ENCODE assay signal across 8 cellular contexts in the genomic region with DNA sequence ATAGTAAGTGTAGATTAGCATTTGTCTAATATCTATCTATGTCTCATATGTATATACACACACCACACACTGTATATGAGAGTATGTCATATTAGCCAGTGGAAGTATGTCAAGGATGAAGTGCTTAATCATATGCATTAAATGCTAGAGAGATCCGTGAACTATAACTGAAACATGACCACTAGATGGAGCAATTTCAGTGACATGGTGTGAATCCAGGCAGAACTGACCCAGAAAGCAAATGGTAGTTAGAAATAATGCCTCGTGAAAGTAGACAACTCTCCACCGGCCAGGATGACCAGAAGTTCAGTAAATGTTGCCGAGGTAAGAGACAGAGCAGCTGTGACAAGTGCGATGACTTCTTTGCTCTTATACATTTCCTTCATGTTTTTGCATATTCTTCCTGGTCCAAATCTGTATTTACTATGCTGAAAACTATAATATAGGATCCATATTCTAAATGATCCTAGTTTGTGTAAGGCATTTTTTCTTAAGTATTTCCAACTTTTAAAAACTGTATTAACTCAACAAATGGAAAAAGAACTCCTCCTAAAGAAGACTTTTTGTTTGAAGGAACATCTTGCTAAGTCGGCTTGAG. TPM values are rescaled to one million over a fixed set of nuclear protein-coding genes. Genes with fewer than 3 reads are reported as not detected.
DNase-seq lines count a peak whose midpoint lies in the region; ATAC-seq, FAIRE-seq and TF ChIP-seq lines count a peak whose summit lies in the region.
"Not testable (repeated sequence)": the region's sequence is repeated elsewhere in the genome, so short reads cannot be mapped to it uniquely, and the experiment has no call there.

No MANE protein-coding gene starts in this region.

- H3K4me3 ChIP-seq in Panc1 (ENCODE audit: low read depth in 2 of 2, low read length in 2 of 2); astrocyte (ENCODE audit: insufficient read depth, low read depth, low read length); osteoblast (ENCODE audit: insufficient read depth, low read length): not testable (repeated sequence)

- not testable (repeated sequence) for H3K4me3 Mint-ChIP-seq in astrocyte (ENCODE audit: unreplicated experiment); glutamatergic neuron (ENCODE audit: unreplicated experiment)

- not testable (repeated sequence) for H3K4me2 ChIP-seq in astrocyte (ENCODE audit: low read length); osteoblast (ENCODE audit: insufficient read depth, low read length)

- BruUV-seq in Panc1 (replicated peaks; lab: Mats Ljungman, UMichigan): not testable (repeated sequence)

- in situ Hi-C loops in Panc1 (cut with HindIII; ENCODE audit: low pct_unique_long_range_greater_than_20kb, low sequenced_read_pairs): not testable (repeated sequence)

- not testable (repeated sequence) for H3K4me1 ChIP-seq in Panc1 (ENCODE audit: control insufficient read depth, insufficient read depth, low read length); astrocyte (ENCODE audit: insufficient read depth, low read length); osteoblast (ENCODE audit: insufficient read depth, low read length)

- not testable (repeated sequence) for H3K36me3 ChIP-seq in Panc1 (ENCODE audit: control insufficient read depth, insufficient read depth, low read length); astrocyte (ENCODE audit: insufficient read depth, low read length); osteoblast (ENCODE audit: insufficient read depth, low read length)

- H3K9me3 ChIP-seq in Panc1 (ENCODE audit: control insufficient read depth, insufficient read depth, low read depth, low read length); astrocyte (ENCODE audit: insufficient read depth, low read depth, low read length); osteoblast (ENCODE audit: low read depth, low read length): not testable (repeated sequence)

- FAIRE-seq in astrocyte (lab: Jason Lieb, UNC): peak; percentile 100

- intact Hi-C loops in Panc1 (cut with micrococcal nuclease; ENCODE audit: unreplicated experiment): loop anchor here (5.0 kb wide), 1 partner anchor 198 kb away; no protein-coding TSS in a partner anchor

- TF ChIP-seq CTCF in LNCAP (IDR thresholded peaks at IDR 0.05) (peak; percentile 55), Panc1 (IDR thresholded peaks at IDR 0.05) (peak; percentile 69), astrocyte (IDR thresholded peaks at IDR 0.05; ENCODE audit: insufficient read depth, low read depth, low read length) (peak; percentile 54), glutamatergic neuron (IDR thresholded peaks at IDR 0.05; ENCODE audit: partially characterized antibody, unreplicated experiment) (peak; percentile 65), osteoblast (IDR thresholded peaks at IDR 0.05; ENCODE audit: extremely low read depth, low read depth, low read length) (peak; percentile 57)

- H4K20me1 ChIP-seq in astrocyte (ENCODE audit: insufficient read depth, low read length); osteoblast (ENCODE audit: insufficient read depth, low read length): not testable (repeated sequence)

- H3K27me3 ChIP-seq in Panc1 (ENCODE audit: control insufficient read depth, insufficient read depth, low read length); astrocyte (ENCODE audit: insufficient read depth, low read length); osteoblast (ENCODE audit: insufficient read depth, low read length): not testable (repeated sequence)

- not testable (repeated sequence) for H3K27ac ChIP-seq in Panc1 (ENCODE audit: low read length); astrocyte (ENCODE audit: low read depth, low read length); osteoblast (ENCODE audit: low read depth, low read length)

- H3K9me3 Mint-ChIP-seq in astrocyte (ENCODE audit: unreplicated experiment); glutamatergic neuron (ENCODE audit: unreplicated experiment): not testable (repeated sequence)

- POLR2A ChIA-PET in Panc1 (lab: Charles Lee): not testable (repeated sequence)

- H2AFZ ChIP-seq in astrocyte (ENCODE audit: low read depth, low read length); osteoblast (ENCODE audit: low read length): not testable (repeated sequence)

- not testable (repeated sequence) for H3K4me1 Mint-ChIP-seq in astrocyte (ENCODE audit: low read depth, unreplicated experiment); glutamatergic neuron (ENCODE audit: low read depth, unreplicated experiment)

- H3K27me3 Mint-ChIP-seq in astrocyte (ENCODE audit: low read depth, unreplicated experiment); glutamatergic neuron (ENCODE audit: unreplicated experiment): not testable (repeated sequence)

- DNase-seq in AML-193 (lab: John Stamatoyannopoulos, UW): peak; percentile 69 to 73
- not testable (repeated sequence) for DNase-seq in Panc1 (ENCODE audit: low read depth, low spot score); glutamatergic neuron; osteoblast (ENCODE audit: insufficient read length, low spot score, missing footprints)
- peak; percentile 14 for DNase-seq in astrocyte (ENCODE audit: low read depth)

- not testable (repeated sequence) for H3K79me2 ChIP-seq in astrocyte (ENCODE audit: insufficient read depth, low read length); osteoblast (ENCODE audit: insufficient read depth, low read length)

- CTCF ChIA-PET in Panc1 (lab: Charles Lee): not testable (repeated sequence)

- ATAC-seq in GM18858 (IDR thresholded peaks at IDR 0.05; ENCODE audit: unreplicated experiment) (peak; percentile 90), HG02642 (IDR thresholded peaks at IDR 0.05; ENCODE audit: poor library complexity, unreplicated experiment) (peak; percentile 97), Panc1 (peak; percentile 91)

- not testable (repeated sequence) for H3K27ac Mint-ChIP-seq in astrocyte (ENCODE audit: unreplicated experiment); glutamatergic neuron (ENCODE audit: unreplicated experiment)

- not testable (repeated sequence) for H3K36me3 Mint-ChIP-seq in astrocyte (ENCODE audit: low read depth, unreplicated experiment); glutamatergic neuron (ENCODE audit: unreplicated experiment)

- not testable (repeated sequence) for H3K9ac ChIP-seq in astrocyte (ENCODE audit: low read length)

RNA-seq across cellular contexts. Expression of a gene that starts 12.7 kb away (rescaled TPM):
- total RNA-seq in Panc1 (2021; ENCODE audit: unreplicated experiment) (7.1 TPM), astrocyte (7.1 and 9.6 TPM in 2 replicates), glutamatergic neuron (ENCODE audit: unreplicated experiment) (11.6 TPM), osteoblast (1.8 and 2.7 TPM in 2 replicates)
- polyA plus RNA-seq in Panc1 (2012; ENCODE audit: insufficient read length): 3.3 TPM
